Comparison of ENCODE assay signal across 8 cellular contexts in genomic region chr3:139389552-139390368, GRCh38. TPM values are rescaled to one million over a fixed set of nuclear protein-coding genes. Genes with fewer than 3 reads are reported as not detected.
A peak's percentile ranks its signal among the peaks of the same experiment; 100 is the strongest.
DNase-seq lines count a peak whose midpoint lies in the region; ATAC-seq and TF ChIP-seq lines count a peak whose summit lies in the region.

Gene COPB2 (minus strand): TSS chr3:139389647. CDS start chr3:139389550, 97 bp downstream.

- H3K27ac ChIP-seq in ACC112 (ENCODE audit: low read depth, low read length) = peak within 1 kb of the TSS; percentile 90
- peak within 1 kb of the TSS; percentile 92 for H3K27ac ChIP-seq in VCaP
- peak within 1 kb of the TSS; percentile 96 to 98 for H3K27ac ChIP-seq in breast epithelium
- peak within 1 kb of the TSS; percentile 96 for H3K27ac ChIP-seq in iPS-18a (ENCODE audit: low read length)

- H3K27me3 ChIP-seq in ACC112 (ENCODE audit: insufficient read depth, low read length) (no peaks in the 10 kb centered on the region), breast epithelium (no peaks in the 10 kb centered on the region), iPS-18a (ENCODE audit: control insufficient read depth, insufficient read depth, low read length) (no peaks in the 10 kb centered on the region), skeletal muscle satellite cell (ENCODE audit: control insufficient read depth, insufficient read depth, low read length) (no peaks in the 10 kb centered on the region)

- H3K36me3 ChIP-seq in ACC112 (ENCODE audit: insufficient read depth, low read length) = no peaks in the 10 kb centered on the region
- H3K36me3 ChIP-seq in breast epithelium = no peaks in the 10 kb centered on the region
- H3K36me3 ChIP-seq in iPS-18a (ENCODE audit: control insufficient read depth, low read depth, low read length) = no peaks in the 10 kb centered on the region
- peaks cover under 1% of the 10 kb centered on the region for H3K36me3 ChIP-seq in skeletal muscle satellite cell (ENCODE audit: insufficient read depth, low read length)

- H3K4me2 ChIP-seq in skeletal muscle satellite cell (ENCODE audit: low read length) = peak within 1 kb of the TSS; percentile 82

- H3K4me1 ChIP-seq in ACC112 (ENCODE audit: control insufficient read depth, insufficient read depth, low read length, unreplicated experiment) (peaks cover 32% of the 10 kb centered on the region), breast epithelium (peaks cover 0 to 9% of the 10 kb centered on the region in 2 donors), iPS-18a (ENCODE audit: control insufficient read depth, low read depth, low read length) (peaks cover 5% of the 10 kb centered on the region), skeletal muscle satellite cell (ENCODE audit: control insufficient read depth, insufficient read depth, low read length) (peaks cover 17% of the 10 kb centered on the region)

- intact Hi-C loops in breast epithelium (cut with DNase I; ENCODE audit: low total_unique reads) = no loop called here

- H3K79me2 ChIP-seq in ACC112 (ENCODE audit: control insufficient read depth, insufficient read depth, low read length, unreplicated experiment) = peaks cover 57% of the 10 kb centered on the region

- TF ChIP-seq CTCF in VCaP (conservative IDR thresholded peaks at IDR 0.05) = no peak
- peak in 1 of 3 donors; percentile 10 for TF ChIP-seq CTCF in breast epithelium (IDR thresholded peaks at IDR 0.05)

- ATAC-seq in GM18870 (IDR thresholded peaks at IDR 0.05; ENCODE audit: unreplicated experiment) (peak; percentile 94), HG03135 (IDR thresholded peaks at IDR 0.05; ENCODE audit: unreplicated experiment) (peak; percentile 97)

- H3K4me3 ChIP-seq in ACC112 (ENCODE audit: low read depth, low read length) (peak within 1 kb of the TSS; percentile 99), breast epithelium (peak within 1 kb of the TSS; percentile 90 to 94 (median 94)), iPS-18a (ENCODE audit: low read length) (peak within 1 kb of the TSS; percentile 99), skeletal muscle satellite cell (ENCODE audit: low read length) (peak within 1 kb of the TSS; percentile 76)

- H3K9me3 ChIP-seq in breast epithelium (no peaks in the 10 kb centered on the region), iPS-18a (ENCODE audit: control insufficient read depth, low read depth, low read length) (no peaks in the 10 kb centered on the region), skeletal muscle satellite cell (replicated peaks; ENCODE audit: low read length) (no peaks in the 10 kb centered on the region)

- DNase-seq in NCI-H2196 treated with DMSO at 0.1 percent for 48 hours (lab: John Stamatoyannopoulos, UW; ENCODE audit: unreplicated experiment) = peak; percentile 99
- peak; percentile 99 to 100 for DNase-seq in breast epithelium (ENCODE audit: low spot score in 2 of 2)

- peak; percentile 65 for TF ChIP-seq POLR2A in breast epithelium (IDR thresholded peaks at IDR 0.05)

- peak within 1 kb of the TSS; percentile 82 for H2AFZ ChIP-seq in ACC112 (ENCODE audit: low read length, unreplicated experiment)

- H3K9ac ChIP-seq in iPS-18a (ENCODE audit: low read length) (peak within 1 kb of the TSS; percentile 97), skeletal muscle satellite cell (ENCODE audit: low read depth, low read length) (peak within 1 kb of the TSS; percentile 97)

RNA-seq across cellular contexts. Expression of gene COPB2, which starts in this region (rescaled TPM):
- total RNA-seq in breast epithelium = 100 to 1,000 TPM in 2 of 3 donors, 10 to 100 TPM in 1; 76.5 to 109 (median 109) TPM
- total RNA-seq in skeletal muscle satellite cell (2012; rRNA removed) = 164 and 167 TPM in 2 replicates

Comparison
In these comparisons a context has a peak if more than half of its experiments do, and no peak if none do; other contexts are left out.
1. Peak in every context shown above with its lines: DNase-seq, ATAC-seq, H3K4me3 ChIP-seq and H3K27ac ChIP-seq.